9 cellular contexts compared by ENCODE assay signal in genomic region chr4:100372432-100372831, GRCh38.
DNase-seq lines count a peak whose midpoint lies in the region; ATAC-seq and TF ChIP-seq lines count a peak whose summit lies in the region.
"Had no signal": no experiment of that assay in that cellular context is flagged by ENCODE, and none has a peak within 500 bp of the region (broad histone marks: within the 10 kb centered on the region; RNA-seq: fewer than 3 reads in every experiment).

No MANE protein-coding gene starts in this region.

- DNase-seq in AG09309 (ENCODE audit: low read depth): no peak
- peak; percentile 20 for DNase-seq in fibroblast of pulmonary artery (ENCODE audit: low read depth)
- no peak for DNase-seq in NCI-H128 (lab: John Stamatoyannopoulos, UW; ENCODE audit: unreplicated experiment)
- DNase-seq in inferior parietal cortex (ENCODE audit: extremely low spot score): no peak
- DNase-seq in stimulated activated CD4-positive, alpha-beta T cell treated with anti-CD3 and anti-CD28 coated beads, Interleukin-4, amount 100 ng/mL, for 24 hours: no peak
- DNase-seq: KG1 had no signal

- no peaks in the 10 kb centered on the region for H3K79me2 ChIP-seq in OCI-LY3 (ENCODE audit: low read length)

- no peak overlapping the region for H3K9ac ChIP-seq in OCI-LY3 (ENCODE audit: low read length)

- no peaks in the 10 kb centered on the region for H3K9me3 ChIP-seq in OCI-LY3 (ENCODE audit: insufficient read depth, low read length)

- H3K4me1 ChIP-seq in OCI-LY3 (ENCODE audit: low read length): no peaks in the 10 kb centered on the region

- no peaks in the 10 kb centered on the region for H3K27me3 ChIP-seq in OCI-LY3 (ENCODE audit: low read depth, low read length)

- H3K4me2 ChIP-seq in OCI-LY3 (ENCODE audit: low read length): no peak overlapping the region

- H4K20me1 ChIP-seq in OCI-LY3 (ENCODE audit: insufficient read depth, low read length): no peaks in the 10 kb centered on the region

- H2AFZ ChIP-seq in OCI-LY3 (ENCODE audit: low read depth, low read length): no peak overlapping the region

- H3K4me3 ChIP-seq in AG09309 (ENCODE audit: control insufficient read depth, low read depth, low read length) (no peak overlapping the region), OCI-LY3 (ENCODE audit: low read length) (no peak overlapping the region), fibroblast of pulmonary artery (replicated peaks; ENCODE audit: low read depth, low read length) (no peak overlapping the region)

- H3K36me3 ChIP-seq in OCI-LY3 (replicated peaks; ENCODE audit: low read depth, low read length): no peaks in the 10 kb centered on the region

- H3K27ac ChIP-seq in OCI-LY3 (ENCODE audit: low read length): no peak overlapping the region

- TF ChIP-seq CTCF in AG09309 (IDR thresholded peaks at IDR 0.05; ENCODE audit: control insufficient read depth, insufficient read depth, low read depth, low read length, missing control alignments) (peak; percentile 58), GM12873 (IDR thresholded peaks at IDR 0.05; ENCODE audit: insufficient read depth, low read depth, low read length, missing control alignments) (peak; percentile 43), OCI-LY3 (IDR thresholded peaks at IDR 0.05; ENCODE audit: low read depth, low read length) (peak; percentile 35), fibroblast of pulmonary artery (IDR thresholded peaks at IDR 0.05; ENCODE audit: low read length, missing control alignments) (peak; percentile 65)

- no peak for ATAC-seq in HG03521 (IDR thresholded peaks at IDR 0.05; ENCODE audit: unreplicated experiment)
